ENCODE assay signal across 19 cellular contexts in the genomic region with DNA sequence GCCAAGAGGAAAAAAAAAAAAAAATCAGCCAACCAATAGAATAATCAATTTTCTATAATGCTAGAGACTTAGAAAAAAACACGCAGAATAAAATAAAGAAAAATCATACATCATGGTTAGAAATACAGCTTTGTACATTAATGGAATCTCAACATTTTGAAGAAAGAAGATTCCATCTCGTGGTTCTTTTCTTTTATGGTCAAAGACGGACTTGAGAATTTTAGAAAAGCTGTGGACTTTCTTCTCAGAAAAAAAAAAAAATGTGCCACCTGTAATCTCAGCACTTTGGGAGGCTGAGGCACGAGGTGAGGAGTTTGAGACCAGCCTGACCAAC. TPM values are rescaled to one million over a fixed set of nuclear protein-coding genes. Genes with fewer than 3 reads are reported as not detected.
DNase-seq lines count a peak whose midpoint lies in the region; ATAC-seq, FAIRE-seq and TF ChIP-seq lines count a peak whose summit lies in the region.
"Had no signal": no experiment of that assay in that cellular context is flagged by ENCODE, and none has a peak within 500 bp of the region (broad histone marks: within the 10 kb centered on the region; RNA-seq: fewer than 3 reads in every experiment).

No MANE protein-coding gene starts in this region.

- ATAC-seq in GM12878 (no peak), HG02610 (IDR thresholded peaks at IDR 0.05; ENCODE audit: unreplicated experiment) (no peak), GM18858 (IDR thresholded peaks at IDR 0.05; ENCODE audit: unreplicated experiment) (no peak)

- no peak for FAIRE-seq in GM12878 (lab: Jason Lieb, UNC)
- FAIRE-seq: HTR-8/SVneo had no signal

- no peak overlapping the region for H3K23ac ChIP-seq in neuronal stem cell (ENCODE audit: low read depth, low read length, poor library complexity)

- no peaks in the 10 kb centered on the region for H3K79me2 ChIP-seq in GM12878 (ENCODE audit: control insufficient read depth, insufficient read depth, low read length)

- in situ Hi-C loops in GM12878 (cut with MboI): loop anchor here (10.0 kb wide), 1 partner anchor 305 kb away; no protein-coding TSS in a partner anchor

- DNase-seq in CD14-positive monocyte (ENCODE audit: low spot score) (no peak), HFFc6 (no peak), GM12878 (ENCODE audit: low read depth, low spot score) (no peak), neuronal stem cell (ENCODE audit: low spot score) (no peak)
- no peak for DNase-seq in activated CD4-positive, alpha-beta T cell treated with anti-CD3 and anti-CD28 coated beads for 4 hours
- DNase-seq: NCI-H524 treated with DMSO at 0.1 percent for 48 hours had no signal

- no peak overlapping the region for H4K91ac ChIP-seq in neuronal stem cell (ENCODE audit: low read depth, low read length, poor library complexity)

- no peak for TF ChIP-seq EP300 in GM12878 (IDR thresholded peaks at IDR 0.05; ENCODE audit: borderline replicate concordance in 1 of 2, control insufficient read depth in 1 of 2, low read depth in 2 of 2, low read length in 2 of 2)

- H3K4me1 ChIP-seq in GM12878 (ENCODE audit: control insufficient read depth, insufficient read depth, low read length): peaks cover 4% of the 10 kb centered on the region; the same call in 1 of the 2 replicates
- H3K4me1 ChIP-seq in neuronal stem cell (ENCODE audit: control insufficient read depth in 2 of 2, insufficient read depth in 1 of 2, low read depth in 1 of 2, low read length in 2 of 2): peaks cover 0 to 2% of the 10 kb centered on the region in 2 donors
- H3K4me1 ChIP-seq: ascending aorta, thyroid gland had no signal

- H3K9me3 Mint-ChIP-seq in CD14-positive monocyte (peaks cover 0 to 2% (median 0%) of the 10 kb centered on the region in 7 donors), HFFc6 (no peaks in the 10 kb centered on the region)
- H3K9me3 Mint-ChIP-seq: activated naive CD8-positive, alpha-beta T cell treated with anti-CD3 and anti-CD28 coated beads, Interleukin-2, amount 10 ng/mL, durations not matched to agents 7 days and 5 days had no signal

- CTCF ChIA-PET in GM12878 (lab: Yijun Ruan, JAX): interaction anchor here (0.6 to 2.1 kb wide), 36 partner anchors 10 to 1182 kb away, joined by 3 to 14 read pairs (median 4); no protein-coding TSS in a partner anchor

- TF ChIP-seq CTCF in CD14-positive monocyte (IDR thresholded peaks at IDR 0.05) (peak; percentile 54), HFFc6 (IDR thresholded peaks at IDR 0.05) (peak; percentile 3), GM12878 (IDR thresholded peaks at IDR 0.05 in 2 of 3, conservative IDR thresholded peaks at IDR 0.05 in 1 of 3; ENCODE audit: control insufficient read depth in 2 of 3, extremely low read depth in 1 of 3, insufficient read depth in 1 of 3, low read depth in 3 of 3, low read length in 3 of 3) (no peak)

- no peak overlapping the region for H4K8ac ChIP-seq in neuronal stem cell (ENCODE audit: low read depth, low read length)

- no peak overlapping the region for H2BK120ac ChIP-seq in neuronal stem cell (ENCODE audit: low read depth, low read length)

- H3K4me3 Mint-ChIP-seq in CD14-positive monocyte: no peak overlapping the region
- no peak overlapping the region for H3K4me3 Mint-ChIP-seq in HFFc6
- H3K4me3 Mint-ChIP-seq: activated CD8-positive, alpha-beta memory T cell treated with anti-CD3 and anti-CD28 coated beads, Interleukin-2, amount 10 ng/mL, durations not matched to agents 7 days and 5 days; activated naive CD8-positive, alpha-beta T cell treated with anti-CD3 and anti-CD28 coated beads, Interleukin-2, amount 10 ng/mL, durations not matched to agents 7 days and 5 days; WTC11 had no signal

- H3K18ac ChIP-seq in neuronal stem cell (ENCODE audit: low read length): no peak overlapping the region

- H3K36me3 ChIP-seq in GM12878 (ENCODE audit: control insufficient read depth in 2 of 2, insufficient read depth in 2 of 2, low read length in 1 of 2) (no peaks in the 10 kb centered on the region), neuronal stem cell (replicated peaks in 1 of 2; ENCODE audit: control insufficient read depth in 2 of 2, insufficient read depth in 2 of 2, low read length in 2 of 2) (no peaks in the 10 kb centered on the region)
- H3K36me3 ChIP-seq: ascending aorta, neutrophil, right lobe of liver, thyroid gland had no signal

- H3K27me3 Mint-ChIP-seq in CD14-positive monocyte (ENCODE audit: low read depth in 3 of 3): peaks cover 0 to 6% (median 2%) of the 10 kb centered on the region in 3 donors
- H3K27me3 Mint-ChIP-seq in HFFc6 (ENCODE audit: insufficient read depth): peaks cover 1% of the 10 kb centered on the region; the same call in 1 of the 2 replicates

- H3K9ac ChIP-seq in GM12878 (ENCODE audit: control insufficient read depth, insufficient read depth, low read length): no peak overlapping the region
- H3K9ac ChIP-seq in neuronal stem cell (ENCODE audit: low read depth, low read length, poor library complexity): no peak overlapping the region

- intact Hi-C loops in CD14-positive monocyte (cut with micrococcal nuclease): no loop called here
- intact Hi-C loops in GM12878 (cut with micrococcal nuclease; ENCODE audit: unreplicated experiment): loop anchor here (2.0 to 10.0 kb wide), 3 partner anchors 309 to 955 kb away; no protein-coding TSS in a partner anchor

- H3K4ac ChIP-seq in neuronal stem cell (ENCODE audit: low read length): no peak overlapping the region

- POLR2A ChIA-PET in GM12878 (lab: Charles Lee): interaction anchor here (0.7 to 1.1 kb wide), 4 partner anchors 163 to 650 kb away, joined by 3 to 8 read pairs (median 4); no protein-coding TSS in a partner anchor

- RAD21 ChIA-PET in GM12878 (lab: Charles Lee; ENCODE audit: unreplicated experiment): interaction anchor here (0.6 to 1.2 kb wide), 7 partner anchors 9 to 695 kb away, joined by 3 to 6 read pairs (median 3); no protein-coding TSS in a partner anchor

- no peak for TF ChIP-seq POLR2A in GM12878 (IDR thresholded peaks at IDR 0.05; ENCODE audit: low read depth, low read length)

- no peak overlapping the region for H2BK15ac ChIP-seq in neuronal stem cell (ENCODE audit: low read length)

- no peaks in the 10 kb centered on the region for H3K27me3 ChIP-seq in GM12878 (replicated peaks in 1 of 2; ENCODE audit: control insufficient read depth in 2 of 2, insufficient read depth in 2 of 2, low read length in 1 of 2)
- no peaks in the 10 kb centered on the region for H3K27me3 ChIP-seq in neuronal stem cell (ENCODE audit: control insufficient read depth in 3 of 3, insufficient read depth in 3 of 3, low read depth in 1 of 3, low read length in 3 of 3)
- H3K27me3 ChIP-seq: ascending aorta, neutrophil, right lobe of liver, thyroid gland had no signal

- BruUV-seq in GM12878 (replicated peaks; lab: Mats Ljungman, UMichigan): no TSS peak

- H3K27ac ChIP-seq in GM12878 (ENCODE audit: control insufficient read depth, insufficient read depth): no peak overlapping the region
- no peak overlapping the region for H3K27ac ChIP-seq in neuronal stem cell (replicated peaks; ENCODE audit: low read length)
- H3K27ac ChIP-seq: ascending aorta, GM23248, neutrophil, right lobe of liver, thyroid gland had no signal

- H3K36me3 Mint-ChIP-seq in CD14-positive monocyte (no peaks in the 10 kb centered on the region), HFFc6 (ENCODE audit: low read depth) (no peaks in the 10 kb centered on the region)
- H3K36me3 Mint-ChIP-seq: activated CD8-positive, alpha-beta memory T cell treated with anti-CD3 and anti-CD28 coated beads, Interleukin-2, amount 10 ng/mL, durations not matched to agents 7 days and 5 days; activated naive CD8-positive, alpha-beta T cell treated with anti-CD3 and anti-CD28 coated beads, Interleukin-2, amount 10 ng/mL, durations not matched to agents 7 days and 5 days; WTC11 had no signal

- peaks cover 6% of the 10 kb centered on the region for H3K4me1 Mint-ChIP-seq in CD14-positive monocyte
- H3K4me1 Mint-ChIP-seq in HFFc6 (ENCODE audit: low read depth): no peaks in the 10 kb centered on the region
- H3K4me1 Mint-ChIP-seq: activated CD8-positive, alpha-beta memory T cell treated with anti-CD3 and anti-CD28 coated beads, Interleukin-2, amount 10 ng/mL, durations not matched to agents 7 days and 5 days had no signal

- no peak overlapping the region for H2AFZ ChIP-seq in GM12878 (ENCODE audit: control insufficient read depth, low read depth, low read length)
- H2AFZ ChIP-seq in neuronal stem cell (ENCODE audit: low read length): peak overlapping the region; percentile 66

- no peak overlapping the region for H2BK12ac ChIP-seq in neuronal stem cell (ENCODE audit: low read length)

- no peaks in the 10 kb centered on the region for H3K79me1 ChIP-seq in neuronal stem cell (ENCODE audit: low read depth, low read length)

- SMC1A ChIA-PET in GM12878 (lab: Charles Lee; ENCODE audit: uncharacterized antibody, unreplicated experiment): interaction anchor here (0.6 to 4.1 kb wide), 15 partner anchors 8 to 899 kb away, joined by 3 to 27 read pairs (median 4); no protein-coding TSS in a partner anchor

- whole genome bisulfite sequencing in GM12878 (ENCODE audit: insufficient coverage, insufficient replicate concordance, low lambda C conversion rate, missing lambda C conversion rate): 44% methylated on average over 4 of the region's 4 CpGs
- WGBS in neuronal stem cell (ENCODE audit: extremely low coverage in 2 of 2, insufficient read length in 2 of 2, insufficient replicate concordance in 1 of 2), 2 donors: no CpG with 5 or more reads among the region's 4 CpGs

- H2BK5ac ChIP-seq in neuronal stem cell (ENCODE audit: low read length): no peak overlapping the region

- no peaks in the 10 kb centered on the region for H4K20me1 ChIP-seq in GM12878 (ENCODE audit: control insufficient read depth, insufficient read depth)

- no peak for TF ChIP-seq RAD21 in GM12878 (IDR thresholded peaks at IDR 0.05; ENCODE audit: insufficient read depth, low read depth, low read length)

- H3K4me2 ChIP-seq in GM12878 (ENCODE audit: control insufficient read depth, insufficient read depth) (no peak overlapping the region), neuronal stem cell (ENCODE audit: insufficient read depth, low read length, poor library complexity, severe bottlenecking) (no peak overlapping the region)

- no peak overlapping the region for H3K4me3 ChIP-seq in GM12878
- no peak overlapping the region for H3K4me3 ChIP-seq in neuronal stem cell (ENCODE audit: low read length in 2 of 2)
- H3K4me3 ChIP-seq: lung, right lobe of liver, thyroid gland had no signal

- H2AK5ac ChIP-seq in neuronal stem cell (ENCODE audit: low read depth, low read length): no peak overlapping the region

- no peak overlapping the region for H3K27ac Mint-ChIP-seq in CD14-positive monocyte
- no peak overlapping the region for H3K27ac Mint-ChIP-seq in HFFc6
- H3K27ac Mint-ChIP-seq: activated CD8-positive, alpha-beta memory T cell treated with anti-CD3 and anti-CD28 coated beads, Interleukin-2, amount 10 ng/mL, durations not matched to agents 7 days and 5 days; activated naive CD8-positive, alpha-beta T cell treated with anti-CD3 and anti-CD28 coated beads, Interleukin-2, amount 10 ng/mL, durations not matched to agents 7 days and 5 days; WTC11 had no signal

- H3K14ac ChIP-seq in neuronal stem cell (ENCODE audit: low read length): no peak overlapping the region

- no peaks in the 10 kb centered on the region for H3K9me3 ChIP-seq in GM12878 (replicated peaks; ENCODE audit: control insufficient read depth, insufficient read depth, low read length)
- H3K9me3 ChIP-seq in neuronal stem cell (replicated peaks in 1 of 2; ENCODE audit: control insufficient read depth in 2 of 2, insufficient read depth in 1 of 2, low read depth in 1 of 2, low read length in 2 of 2): no peaks in the 10 kb centered on the region
- H3K9me3 ChIP-seq: ascending aorta, Caco-2, neutrophil, right lobe of liver, thyroid gland had no signal

RNA-seq across cellular contexts. Expression of a gene that starts 41.8 kb away (rescaled TPM):
- polyA plus RNA-seq in CD14-positive monocyte (10 to 100 TPM; 20.8 to 21.6 TPM), GM12878 (2011; rRNA removed) (140 and 192 TPM in 2 replicates), GM12878 (2014; fragmentation: Illumina TruSeq; extraction: Trizol) (348 and 366 TPM in 2 replicates), GM12878 (2014; fragmentation: Nextera tagmentation; extraction: Ambion mirVana) (100 to 1,000 TPM; 313 to 518 TPM), GM12878 (2014; rRNA removed) (174 and 183 TPM in 2 replicates), GM12878 (2016; fragmentation: Nextera tagmentation; extraction: Ambion mirVana) (100 to 1,000 TPM; 384 to 407 TPM)
- total RNA-seq in HFFc6 (2021; fragmentation: NEBNext Ultra II Directional; extraction: Animal tissue kit (Norgen Biotek cat#: 25700)): 100 to 1,000 TPM; 137 to 156 (median 150) TPM
- 135 TPM in 2 replicates for total RNA-seq in GM12878 (2013; cell fraction: nucleolus; rRNA removed)
- total RNA-seq in GM12878 (2014; rRNA removed) (80.4 and 87.9 TPM in 2 replicates), GM12878 (2014; rRNA removed; fragmentation: Illumina TruSeq; extraction: Trizol) (45.1 and 58.7 TPM in 2 replicates), GM12878 (2021) (289 and 300 TPM in 2 replicates)
- polyA plus RNA-seq in GM12878 (2011; ENCODE audit: low read depth): 331 TPM
- 180 and 182 TPM in 2 replicates for polyA plus RNA-seq in GM12878 (2011; cell fraction: cytosol; rRNA removed)
- 200 and 239 TPM in 2 replicates for polyA plus RNA-seq in GM12878 (2011; cell fraction: nucleus; rRNA removed)
- 219 and 289 TPM in 2 replicates for polyA plus RNA-seq in GM12878 (2012)
- 236 and 397 TPM in 2 replicates for polyA minus RNA-seq in GM12878 (2011; rRNA and poly(A)+ RNA removed)
- 142 and 164 TPM in 2 replicates for polyA minus RNA-seq in GM12878 (2011; cell fraction: cytosol; rRNA and poly(A)+ RNA removed)
- polyA minus RNA-seq in GM12878 (2011; cell fraction: nucleus; rRNA and poly(A)+ RNA removed): 59.2 and 86.9 TPM in 2 replicates
- 276 TPM for polyA plus RNA-seq in neuronal stem cell (2013, experiment 1 of 2)
- polyA plus RNA-seq in neuronal stem cell (2013, experiment 2 of 2): 257 TPM

Comparison
In these comparisons a context has a peak if more than half of its experiments do, and no peak if none do; other contexts are left out.
1. CTCF ChIP-seq: peak in CD14-positive monocyte (single experiment) and HFFc6 (single experiment); none in GM12878 (0 of 3).